8 cellular contexts compared by ENCODE assay signal in genomic region chr10:107814865-107815487, GRCh38.
DNase-seq lines count a peak whose midpoint lies in the region; ATAC-seq, FAIRE-seq and TF ChIP-seq lines count a peak whose summit lies in the region.

No MANE protein-coding gene starts in this region.

- no peaks in the 10 kb centered on the region for H3K4me1 Mint-ChIP-seq in activated T-cell treated with anti-CD3 and anti-CD28 coated beads, Interleukin-2, amount 50 U/mL, for 24 hours (ENCODE audit: low read depth)

- H3K36me3 ChIP-seq in RWPE2 (ENCODE audit: low read depth): no peaks in the 10 kb centered on the region
- H3K36me3 ChIP-seq in pancreas: no peaks in the 10 kb centered on the region

- H3K4me3 Mint-ChIP-seq in activated T-cell treated with anti-CD3 and anti-CD28 coated beads, Interleukin-2, amount 50 U/mL, for 24 hours: no peak overlapping the region

- H3K27me3 Mint-ChIP-seq in activated T-cell treated with anti-CD3 and anti-CD28 coated beads, Interleukin-2, amount 50 U/mL, for 24 hours: no peaks in the 10 kb centered on the region

- no peak for FAIRE-seq in pancreas (lab: Jason Lieb, UNC)

- no peaks in the 10 kb centered on the region for H3K4me1 ChIP-seq in RWPE2 (ENCODE audit: insufficient read depth, poor library complexity, severe bottlenecking)
- H3K4me1 ChIP-seq in pancreas: no peaks in the 10 kb centered on the region

- H3K36me3 Mint-ChIP-seq in activated T-cell treated with anti-CD3 and anti-CD28 coated beads, Interleukin-2, amount 50 U/mL, for 24 hours (ENCODE audit: low read depth): no peaks in the 10 kb centered on the region

- H3K27me3 ChIP-seq in RWPE2 (ENCODE audit: insufficient read depth, poor library complexity, severe bottlenecking) (no peaks in the 10 kb centered on the region), pancreas (no peaks in the 10 kb centered on the region)

- ATAC-seq in RWPE2 (ENCODE audit: low read depth): peak; percentile 82
- peak; percentile 66 to 92 (median 90) for ATAC-seq in pancreas

- H3K9me3 ChIP-seq in RWPE2 (ENCODE audit: severe bottlenecking): no peaks in the 10 kb centered on the region
- no peaks in the 10 kb centered on the region for H3K9me3 ChIP-seq in pancreas

- H3K27ac Mint-ChIP-seq in activated T-cell treated with anti-CD3 and anti-CD28 coated beads, Interleukin-2, amount 50 U/mL, for 24 hours: no peak overlapping the region

- peaks cover 17% of the 10 kb centered on the region for H3K9me3 Mint-ChIP-seq in activated T-cell treated with anti-CD3 and anti-CD28 coated beads, Interleukin-2, amount 50 U/mL, for 24 hours

- intact Hi-C loops in pancreas (cut with DNase I): loop anchor here in 1 of 3 donors (10.0 kb wide), 1 partner anchor 1190 kb away; no protein-coding TSS in a partner anchor

- TF ChIP-seq CTCF in RWPE2 (IDR thresholded peaks at IDR 0.05; ENCODE audit: poor library complexity, severe bottlenecking): peak; percentile 87
- TF ChIP-seq CTCF in fibroblast of the aortic adventitia (IDR thresholded peaks at IDR 0.05; ENCODE audit: insufficient read depth, low read length): peak; percentile 53
- peak in 3 of 4 donors; percentile 31 to 38 (median 33) for TF ChIP-seq CTCF in pancreas (IDR thresholded peaks at IDR 0.05)

- H3K27ac ChIP-seq in RWPE2 (ENCODE audit: poor library complexity, severe bottlenecking) (no peak overlapping the region), pancreas (no peak overlapping the region)

- H3K4me3 ChIP-seq in RWPE2 (ENCODE audit: severe bottlenecking) (no peak overlapping the region), fibroblast of the aortic adventitia (ENCODE audit: low read depth, low read length) (no peak overlapping the region), pancreas (no peak overlapping the region)

- DNase-seq in stimulated activated CD4-positive, alpha-beta T cell treated with anti-CD3 and anti-CD28 coated beads, Interleukin-15, amount 100 ng/mL, for 24 hours: peak; percentile 3
- DNase-seq in stimulated activated CD4-positive, alpha-beta T cell treated with anti-CD3 and anti-CD28 coated beads, Interleukin-2, amount 100 ng/mL, for 24 hours: no peak
- DNase-seq in HS-5 (ENCODE audit: low read depth): peak; percentile 29
- DNase-seq in RWPE2 (ENCODE audit: low spot score): no peak
- peak; percentile 40 for DNase-seq in fibroblast of the aortic adventitia (ENCODE audit: low read depth)
- DNase-seq in pancreas: peak in 3 of 6 donors; percentile 20 to 53 (median 36)
- no peak for DNase-seq in activated CD8-positive, alpha-beta memory T cell treated with anti-CD3 and anti-CD28 coated beads for 24 hours
- DNase-seq in activated T-cell treated with anti-CD3 and anti-CD28 coated beads, Interleukin-2, amount 50 U/mL, for 24 hours: no peak

- WGBS in pancreas, 2 donors: 8 to 13% methylated on average over 6 of the region's 6 CpGs

Comparison
In these comparisons a context has a peak if more than half of its experiments do, and no peak if none do; other contexts are left out.
1. DNase-seq: peak in stimulated activated CD4-positive, alpha-beta T cell treated with anti-CD3 and anti-CD28 coated beads, Interleukin-15, amount 100 ng/mL, for 24 hours (single experiment), HS-5 (single experiment) and fibroblast of the aortic adventitia (single experiment); none in stimulated activated CD4-positive, alpha-beta T cell treated with anti-CD3 and anti-CD28 coated beads, Interleukin-2, amount 100 ng/mL, for 24 hours (0 of 2), RWPE2 (single experiment), activated CD8-positive, alpha-beta memory T cell treated with anti-CD3 and anti-CD28 coated beads for 24 hours (single experiment) and activated T-cell treated with anti-CD3 and anti-CD28 coated beads, Interleukin-2, amount 50 U/mL, for 24 hours (single experiment).
2. CTCF ChIP-seq: peak in every context shown above with its lines; median percentile 87 in RWPE2; 53 in fibroblast of the aortic adventitia; 33 in pancreas.